Comparison of ENCODE assay signal across 1 cellular context in genomic region chr1:98277111-98277510, GRCh38.
TF ChIP-seq lines count a peak whose summit lies in the region.

No MANE protein-coding gene starts in this region.

TF ChIP-seq in HepG2, 621 proteins besides CTCF, POLR2A, EP300 and RAD21 (continued from another document):
- TF ChIP-seq ZNF407 (CRISPR knock-in tag; IDR thresholded peaks at IDR 0.05; ENCODE audit: not compliant biosample characterization) (no peak), ZNF318 (CRISPR knock-in tag; IDR thresholded peaks at IDR 0.05) (no peak), NR3C1 (CRISPR knock-in tag; IDR thresholded peaks at IDR 0.05) (no peak), PHF21A (CRISPR knock-in tag; IDR thresholded peaks at IDR 0.05) (no peak), ZNF768 (CRISPR knock-in tag; IDR thresholded peaks at IDR 0.05) (no peak), HNRNPK (IDR thresholded peaks at IDR 0.05; ENCODE audit: low read depth, low read length, poor library complexity, severe bottlenecking) (no peak), ZNF556 (CRISPR knock-in tag; IDR thresholded peaks at IDR 0.05; ENCODE audit: borderline replicate concordance) (no peak), ZBTB20 (CRISPR knock-in tag; IDR thresholded peaks at IDR 0.05; ENCODE audit: borderline replicate concordance, low read depth) (no peak), TAF15 (IDR thresholded peaks at IDR 0.05; ENCODE audit: low read depth, low read length, poor library complexity, severe bottlenecking) (no peak), MTF2 (CRISPR knock-in tag; IDR thresholded peaks at IDR 0.05; ENCODE audit: borderline replicate concordance) (no peak), KAT2B (IDR thresholded peaks at IDR 0.05; ENCODE audit: borderline replicate concordance, low read depth, low read length) (no peak), ZBTB8A (CRISPR knock-in tag; IDR thresholded peaks at IDR 0.05; ENCODE audit: borderline replicate concordance, low read depth) (no peak), SIN3A (IDR thresholded peaks at IDR 0.05; ENCODE audit: borderline replicate concordance, low read depth, low read length) (no peak)
- TF ChIP-seq, protein P1, sequence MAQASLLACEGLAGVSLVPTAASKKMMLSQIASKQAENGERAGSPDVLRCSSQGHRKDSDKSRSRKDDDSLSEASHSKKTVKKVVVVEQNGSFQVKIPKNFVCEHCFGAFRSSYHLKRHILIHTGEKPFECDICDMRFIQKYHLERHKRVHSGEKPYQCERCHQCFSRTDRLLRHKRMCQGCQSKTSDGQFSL (CRISPR knock-in tag; IDR thresholded peaks at IDR 0.05): no peak
